Comparison of ENCODE assay signal across 30 cellular contexts in genomic region chr20:42634096-42634495, GRCh38.
"Had no signal": no experiment of that assay in that cellular context is flagged by ENCODE, and none has a peak within 500 bp of the region (broad histone marks: within the 10 kb centered on the region; RNA-seq: fewer than 3 reads in every experiment).

No MANE protein-coding gene starts in this region.

- H3K27me3 ChIP-seq: brain microvascular endothelial cell had no signal

- H3K4me1 Mint-ChIP-seq: activated B cell treated with CpG ODN at 0.5 μM for 24 hours; activated CD8-positive, alpha-beta memory T cell treated with anti-CD3 and anti-CD28 coated beads, Interleukin-2, amount 10 ng/mL, durations not matched to agents 7 days and 5 days; activated naive CD4-positive, alpha-beta T cell treated with anti-CD3 and anti-CD28 coated beads, Interleukin-2, amount 10 ng/mL, durations not matched to agents 7 days and 5 days had no signal

- ATAC-seq: activated CD8-positive, alpha-beta memory T cell treated with anti-CD3 and anti-CD28 coated beads, Interleukin-2, amount 10 ng/mL, durations not matched to agents 7 days and 5 days; Panc1 had no signal

- H3K4me3 ChIP-seq: SJCRH30, SK-N-MC had no signal

- H3K36me3 Mint-ChIP-seq: activated CD4-positive, alpha-beta memory T cell treated with anti-CD3 and anti-CD28 coated beads for 36 hours; activated CD8-positive, alpha-beta memory T cell treated with anti-CD3 and anti-CD28 coated beads, Interleukin-2, amount 10 ng/mL, durations not matched to agents 7 days and 5 days; activated naive CD4-positive, alpha-beta T cell treated with anti-CD3 and anti-CD28 coated beads, Interleukin-2, amount 10 ng/mL, durations not matched to agents 7 days and 5 days; activated naive CD8-positive, alpha-beta T cell had no signal

- H3K36me3 ChIP-seq: brain microvascular endothelial cell, SJCRH30 had no signal

- H3K9me3 ChIP-seq: SJCRH30 had no signal

- H3K9me3 Mint-ChIP-seq: activated B cell treated with CpG ODN at 0.5 μM for 24 hours; activated CD4-positive, alpha-beta memory T cell treated with anti-CD3 and anti-CD28 coated beads for 36 hours had no signal

- H3K4me3 Mint-ChIP-seq: activated B cell treated with CpG ODN at 0.5 μM for 24 hours; activated CD4-positive, alpha-beta memory T cell treated with anti-CD3 and anti-CD28 coated beads for 36 hours; activated CD8-positive, alpha-beta memory T cell treated with anti-CD3 and anti-CD28 coated beads, Interleukin-2, amount 10 ng/mL, durations not matched to agents 7 days and 5 days; activated naive CD4-positive, alpha-beta T cell treated with anti-CD3 and anti-CD28 coated beads, Interleukin-2, amount 10 ng/mL, durations not matched to agents 7 days and 5 days; activated naive CD8-positive, alpha-beta T cell had no signal

- H3K27ac Mint-ChIP-seq: activated B cell treated with CpG ODN at 0.5 μM for 24 hours; activated CD4-positive, alpha-beta memory T cell treated with anti-CD3 and anti-CD28 coated beads for 36 hours; activated CD8-positive, alpha-beta memory T cell treated with anti-CD3 and anti-CD28 coated beads, Interleukin-2, amount 10 ng/mL, durations not matched to agents 7 days and 5 days; activated naive CD4-positive, alpha-beta T cell treated with anti-CD3 and anti-CD28 coated beads, Interleukin-2, amount 10 ng/mL, durations not matched to agents 7 days and 5 days; activated naive CD8-positive, alpha-beta T cell had no signal

- DNase-seq: activated B cell treated with CpG ODN at 0.5 μM for 24 hours; activated CD4-positive, alpha-beta memory T cell treated with anti-CD3 and anti-CD28 coated beads for 36 hours; activated CD4-positive, alpha-beta T cell treated with anti-CD3 and anti-CD28 coated beads for 4 hours; activated CD4-positive, alpha-beta T cell treated with anti-CD3 and anti-CD28 coated beads, Interleukin-2, amount 50 U/mL, for 1 hour; activated CD4-positive, CD25-positive, alpha-beta regulatory T cell treated with anti-CD3 and anti-CD28 coated beads, Interleukin-2, amount 50 U/mL, for 72 hours; activated CD8-positive, alpha-beta memory T cell treated with anti-CD3 and anti-CD28 coated beads for 24 hours; activated CD8-positive, alpha-beta memory T cell treated with anti-CD3 and anti-CD28 coated beads, Interleukin-2, amount 10 ng/mL, durations not matched to agents 7 days and 5 days; activated CD8-positive, alpha-beta memory T cell treated with anti-CD3 and anti-CD28 coated beads, Interleukin-2, amount 50 U/mL, for 48 hours; activated effector memory CD4-positive, alpha-beta T cell treated with Interleukin-2 at 50 U/mL for 16 hours; activated naive CD4-positive, alpha-beta T cell treated with anti-CD3 and anti-CD28 coated beads, Interleukin-2, amount 10 ng/mL, durations not matched to agents 7 days and 5 days; activated T-cell treated with anti-CD3 and anti-CD28 coated beads, Interleukin-2, amount 50 U/mL, for 48 hours; amniotic stem cell; aorta; brain microvascular endothelial cell; central memory CD4-positive, alpha-beta T cell; NCI-H1092 treated with DMSO at 0.1 percent for 48 hours; NCI-H1417; NCI-H146; NCI-H187; NCI-H2029 treated with DMSO at 0.1 percent for 48 hours; NCI-H2107; NCI-H2171; NCI-H510A; NCI-H526; NCI-H748 treated with DMSO at 0.1 percent for 48 hours; SHP77; SJCRH30 had no signal

- H3K27ac ChIP-seq: brain microvascular endothelial cell, SJCRH30, SK-N-MC had no signal

- H3K4me1 ChIP-seq: SJCRH30 had no signal
